Comparison of ENCODE assay signal across 8 cellular contexts in the genomic region with DNA sequence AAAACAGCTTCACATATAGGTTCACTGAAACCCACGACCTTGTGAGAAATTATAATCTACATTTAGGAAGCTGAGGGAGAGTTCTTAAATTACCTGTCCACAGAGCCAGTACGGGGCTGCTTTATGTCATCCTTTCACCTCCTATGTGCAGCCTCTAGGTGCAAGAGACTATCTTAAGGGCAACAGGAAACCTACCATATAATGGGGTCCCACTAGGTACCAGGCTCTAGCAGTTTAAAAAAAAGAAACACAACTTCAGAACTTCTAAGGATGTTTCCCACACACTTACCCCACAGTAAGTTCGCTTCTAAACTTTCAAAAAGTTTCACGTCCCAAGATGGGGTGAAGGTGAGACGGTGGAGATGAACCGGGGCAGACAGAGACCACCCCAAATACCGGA. TPM values are rescaled to one million over a fixed set of nuclear protein-coding genes. Genes with fewer than 3 reads are reported as not detected.
DNase-seq lines count a peak whose midpoint lies in the region; ATAC-seq and TF ChIP-seq lines count a peak whose summit lies in the region.

No MANE protein-coding gene starts in this region.

- WGBS in heart right ventricle, 2 donors, result 13 to 22% methylated on average over 7 of the region's 7 CpGs

- H3K27me3 ChIP-seq in CD4-positive, alpha-beta T cell (ENCODE audit: control insufficient read depth, insufficient read depth, low read length), result peaks cover 44% of the 10 kb centered on the region
- H3K27me3 ChIP-seq in PC-9 (ENCODE audit: insufficient read depth, low read depth), result no peaks in the 10 kb centered on the region
- H3K27me3 ChIP-seq in heart right ventricle, result peaks cover 0 to 40% (median 23%) of the 10 kb centered on the region in 7 donors

- H3K4me1 ChIP-seq in PC-9 (replicated peaks; ENCODE audit: insufficient read depth) (no peaks in the 10 kb centered on the region), heart right ventricle (peaks cover 0 to 12% (median 6%) of the 10 kb centered on the region in 9 donors)

- ATAC-seq in CD4-positive, alpha-beta T cell (ENCODE audit: poor library complexity), result no peak
- ATAC-seq in GM21619 (IDR thresholded peaks at IDR 0.05; ENCODE audit: unreplicated experiment) (peak; percentile 17), heart right ventricle (peak in 1 of 8 donors; percentile 57)
- peak; percentile 24 for ATAC-seq in stimulated activated effector memory CD8-positive, alpha-beta T cell treated with anti-CD3 and anti-CD28 coated beads, Interleukin-12 subunit alpha, Interleukin-12 subunit beta, amount 100 ng/mL, for 72 hours

- H3K36me3 ChIP-seq in PC-9 (ENCODE audit: low read depth) (no peaks in the 10 kb centered on the region), heart right ventricle (no peaks in the 10 kb centered on the region)

- H3F3A ChIP-seq in PC-9 (ENCODE audit: insufficient read depth, low read depth), result no peaks in the 10 kb centered on the region

- H3K9me2 ChIP-seq in PC-9 (ENCODE audit: insufficient read depth), result no peaks in the 10 kb centered on the region

- H3K27me3 Mint-ChIP-seq in CD4-positive, alpha-beta T cell, result peaks cover 80% of the 10 kb centered on the region

- peak overlapping the region; percentile 73 for H3K4me3 Mint-ChIP-seq in CD4-positive, alpha-beta T cell
- H3K4me3 Mint-ChIP-seq in stimulated activated effector memory CD8-positive, alpha-beta T cell treated with anti-CD3 and anti-CD28 coated beads, Interleukin-12 subunit alpha, Interleukin-12 subunit beta, amount 100 ng/mL, for 72 hours, result peak overlapping the region; percentile 50

- no peaks in the 10 kb centered on the region for H3K9me3 Mint-ChIP-seq in CD4-positive, alpha-beta T cell
- H3K9me3 Mint-ChIP-seq in stimulated activated effector memory CD8-positive, alpha-beta T cell treated with anti-CD3 and anti-CD28 coated beads, Interleukin-12 subunit alpha, Interleukin-12 subunit beta, amount 100 ng/mL, for 72 hours, result no peaks in the 10 kb centered on the region

- H2AFZ ChIP-seq in PC-9, result peak overlapping the region; percentile 92

- no TSS peak for BruUV-seq in PC-9 (replicated peaks; lab: Mats Ljungman, UMichigan)

- peaks cover 9% of the 10 kb centered on the region for H3K4me1 Mint-ChIP-seq in CD4-positive, alpha-beta T cell (ENCODE audit: low read depth)
- H3K4me1 Mint-ChIP-seq in stimulated activated effector memory CD8-positive, alpha-beta T cell treated with anti-CD3 and anti-CD28 coated beads, Interleukin-12 subunit alpha, Interleukin-12 subunit beta, amount 100 ng/mL, for 72 hours, result no peaks in the 10 kb centered on the region

- H4K20me1 ChIP-seq in PC-9 (ENCODE audit: insufficient read depth), result no peaks in the 10 kb centered on the region

- H3K36me3 Mint-ChIP-seq in CD4-positive, alpha-beta T cell (ENCODE audit: low read depth), result no peaks in the 10 kb centered on the region
- no peaks in the 10 kb centered on the region for H3K36me3 Mint-ChIP-seq in stimulated activated effector memory CD8-positive, alpha-beta T cell treated with anti-CD3 and anti-CD28 coated beads, Interleukin-12 subunit alpha, Interleukin-12 subunit beta, amount 100 ng/mL, for 72 hours

- H3K4me3 ChIP-seq in PC-9, result peak overlapping the region; percentile 66
- H3K4me3 ChIP-seq in heart right ventricle, result peak overlapping the region; percentile 40 to 70 (median 62)

- no peak for TF ChIP-seq CTCF in CD4-positive, alpha-beta T cell (IDR thresholded peaks at IDR 0.05)
- TF ChIP-seq CTCF in PC-9 (conservative IDR thresholded peaks at IDR 0.05), result no peak
- no peak for TF ChIP-seq CTCF in heart right ventricle (IDR thresholded peaks at IDR 0.05)

- H3K9me3 ChIP-seq in CD4-positive, alpha-beta T cell (ENCODE audit: control insufficient read depth, low read length), result no peaks in the 10 kb centered on the region
- H3K9me3 ChIP-seq in PC-9 (ENCODE audit: insufficient read depth, low read depth), result no peaks in the 10 kb centered on the region
- no peaks in the 10 kb centered on the region for H3K9me3 ChIP-seq in heart right ventricle

- intact Hi-C loops in CD4-positive, alpha-beta T cell (cut with DNase I, micrococcal nuclease), result no loop called here
- intact Hi-C loops in PC-9 (cut with micrococcal nuclease; ENCODE audit: unreplicated experiment) (no loop called here), heart right ventricle (cut with DNase I) (no loop called here)

- CTCF ChIA-PET in CD4-positive, alpha-beta T cell (lab: Charles Lee), result no interaction called here
- CTCF ChIA-PET in PC-9 (lab: Charles Lee), result no interaction called here

- no peak overlapping the region for H3K27ac ChIP-seq in CD4-positive, alpha-beta T cell (ENCODE audit: low read depth, low read length)
- H3K27ac ChIP-seq in PC-9 (no peak overlapping the region), heart right ventricle (peak overlapping the region in 5 of 10 donors; percentile 71 to 76 (median 74))

- H3K4me2 ChIP-seq in PC-9, result peak overlapping the region; percentile 91

- POLR2A ChIA-PET in CD4-positive, alpha-beta T cell (lab: Charles Lee), result no interaction called here
- POLR2A ChIA-PET in PC-9 (lab: Charles Lee; ENCODE audit: unreplicated experiment), result interaction anchor here (0.6 kb wide), 1 partner anchor 364 kb away, joined by 4 read pairs; no protein-coding TSS in a partner anchor

- no peak overlapping the region for H3K27ac Mint-ChIP-seq in CD4-positive, alpha-beta T cell
- no peak overlapping the region for H3K27ac Mint-ChIP-seq in stimulated activated effector memory CD8-positive, alpha-beta T cell treated with anti-CD3 and anti-CD28 coated beads, Interleukin-12 subunit alpha, Interleukin-12 subunit beta, amount 100 ng/mL, for 72 hours

- no peak for DNase-seq in CD4-positive, alpha-beta T cell
- DNase-seq in PC-9, result no peak
- DNase-seq in heart right ventricle, result no peak
- DNase-seq in stimulated activated effector memory CD8-positive, alpha-beta T cell treated with anti-CD3 and anti-CD28 coated beads, Interleukin-12 subunit alpha, Interleukin-12 subunit beta, amount 100 ng/mL, for 72 hours (ENCODE audit: low spot score in 2 of 2), result no peak
- DNase-seq in NCI-H446 treated with DMSO at 0.1 percent for 48 hours (lab: John Stamatoyannopoulos, UW), result no peak
- DNase-seq in AML-193 (lab: John Stamatoyannopoulos, UW), result no peak
- no peak for DNase-seq in activated effector memory CD4-positive, alpha-beta T cell treated with Interleukin-2 at 50 U/mL for 16 hours

- no peaks in the 10 kb centered on the region for H3K79me2 ChIP-seq in PC-9 (ENCODE audit: low read depth)

RNA-seq across cellular contexts. Expression of gene STK33, which starts 0.6 kb away (rescaled TPM):
- not detected for total RNA-seq in CD4-positive, alpha-beta T cell
- total RNA-seq in PC-9 (2021) (5.8 and 6.1 TPM in 2 replicates), heart right ventricle (10 to 100 TPM; 23.3 to 37.9 (median 30.6) TPM)
- 10 to 100 TPM in 1 of 2 donors, 1 to 10 TPM in 1; 6.9 to 30.1 TPM for polyA plus RNA-seq in heart right ventricle
